ENCODE assay signal across 24 cellular contexts in genomic region chr3:110454066-110454465, GRCh38.
DNase-seq lines count a peak whose midpoint lies in the region; ATAC-seq, FAIRE-seq and TF ChIP-seq lines count a peak whose summit lies in the region.
"Had no signal": no experiment of that assay in that cellular context is flagged by ENCODE, and none has a peak within 500 bp of the region (broad histone marks: within the 10 kb centered on the region; RNA-seq: fewer than 3 reads in every experiment).

No MANE protein-coding gene starts in this region.

- H3K36me3 ChIP-seq in adipocyte (ENCODE audit: control insufficient read depth, insufficient read depth, low read length, severe bottlenecking) (no peaks in the 10 kb centered on the region), endothelial cell of umbilical vein (ENCODE audit: control insufficient read depth in 2 of 2, extremely low read depth in 1 of 2, insufficient read depth in 2 of 2, low read length in 2 of 2) (no peaks in the 10 kb centered on the region), suprapubic skin (no peaks in the 10 kb centered on the region)
- H3K36me3 ChIP-seq: BE2C; BLaER1 treated with 17β-estradiol and CSF1 and Interleukin-3, amounts not matched to agents 10 nM and 100 nM; HAP-1 had no signal

- H3K9me3 Mint-ChIP-seq in activated T-cell treated with anti-CD3 and anti-CD28 coated beads, Interleukin-2, amount 50 U/mL, for 72 hours: peaks cover 0 to 6% of the 10 kb centered on the region in 2 donors
- H3K9me3 Mint-ChIP-seq: CD8-positive, alpha-beta memory T cell had no signal

- no TSS peak for BruUV-seq in endothelial cell of umbilical vein (replicated peaks; lab: Mats Ljungman, UMichigan)

- no peak for TF ChIP-seq CTCF in AG04450 (IDR thresholded peaks at IDR 0.05; ENCODE audit: low read depth, low read length)
- TF ChIP-seq CTCF in endothelial cell of umbilical vein (IDR thresholded peaks at IDR 0.05; ENCODE audit: extremely low read depth in 1 of 2, insufficient read depth in 1 of 2, low read depth in 1 of 2, low read length in 2 of 2): no peak
- TF ChIP-seq CTCF in suprapubic skin (IDR thresholded peaks at IDR 0.05): no peak

- TF ChIP-seq EP300 in suprapubic skin (IDR thresholded peaks at IDR 0.05): no peak

- no peak overlapping the region for H3K4me2 ChIP-seq in endothelial cell of umbilical vein (ENCODE audit: insufficient read depth, low read length)
- H3K4me2 ChIP-seq: BLaER1 treated with 17β-estradiol and CSF1 and Interleukin-3, amounts not matched to agents 10 nM and 100 nM had no signal

- TF ChIP-seq POLR2A in endothelial cell of umbilical vein (IDR thresholded peaks at IDR 0.05; ENCODE audit: low read depth, low read length) (no peak), suprapubic skin (IDR thresholded peaks at IDR 0.05) (no peak)

- no peaks in the 10 kb centered on the region for H3K4me1 ChIP-seq in adipocyte (ENCODE audit: control insufficient read depth, insufficient read depth, low read length)
- no peaks in the 10 kb centered on the region for H3K4me1 ChIP-seq in endothelial cell of umbilical vein (ENCODE audit: control insufficient read depth, extremely low read depth, insufficient read depth, low read length)
- H3K4me1 ChIP-seq in suprapubic skin: no peaks in the 10 kb centered on the region
- H3K4me1 ChIP-seq in right cardiac atrium (ENCODE audit: control insufficient read depth, insufficient read depth, low read length): no peaks in the 10 kb centered on the region
- H3K4me1 ChIP-seq: BE2C; BLaER1 treated with 17β-estradiol and CSF1 and Interleukin-3, amounts not matched to agents 10 nM and 100 nM; HAP-1 had no signal

- no peak overlapping the region for H3K27ac Mint-ChIP-seq in activated T-cell treated with anti-CD3 and anti-CD28 coated beads, Interleukin-2, amount 50 U/mL, for 72 hours
- H3K27ac Mint-ChIP-seq: CD14-positive monocyte; CD4-positive, alpha-beta T cell; CD8-positive, alpha-beta memory T cell; HFFc6 had no signal

- no peak overlapping the region for H3K4me3 Mint-ChIP-seq in activated T-cell treated with anti-CD3 and anti-CD28 coated beads, Interleukin-2, amount 50 U/mL, for 72 hours
- H3K4me3 Mint-ChIP-seq: CD14-positive monocyte; CD4-positive, alpha-beta T cell; CD8-positive, alpha-beta memory T cell; HFFc6 had no signal

- no peaks in the 10 kb centered on the region for H3K36me3 Mint-ChIP-seq in activated T-cell treated with anti-CD3 and anti-CD28 coated beads, Interleukin-2, amount 50 U/mL, for 72 hours (ENCODE audit: insufficient read depth in 2 of 2)
- H3K36me3 Mint-ChIP-seq: CD14-positive monocyte had no signal

- no peak for FAIRE-seq in endothelial cell of umbilical vein (lab: Jason Lieb, UNC)
- FAIRE-seq: GM12878, H54 had no signal

- POLR2A ChIA-PET in AG04450 (lab: Yijun Ruan, JAX): no interaction called here
- POLR2A ChIA-PET in endothelial cell of umbilical vein (lab: Charles Lee): no interaction called here

- no peak overlapping the region for H2AFZ ChIP-seq in endothelial cell of umbilical vein (ENCODE audit: low read depth, low read length)

- peaks cover 4% of the 10 kb centered on the region; the same call in 1 of the 2 replicates for H3K9me3 ChIP-seq in AG04450 (ENCODE audit: control insufficient read depth, insufficient read depth, low read length)
- peaks cover 3% of the 10 kb centered on the region for H3K9me3 ChIP-seq in adipocyte (ENCODE audit: control insufficient read depth, low read length)
- H3K9me3 ChIP-seq in endothelial cell of umbilical vein (replicated peaks; ENCODE audit: control insufficient read depth, insufficient read depth, low read length): no peaks in the 10 kb centered on the region
- H3K9me3 ChIP-seq in suprapubic skin: no peaks in the 10 kb centered on the region
- no peaks in the 10 kb centered on the region for H3K9me3 ChIP-seq in right cardiac atrium (ENCODE audit: control insufficient read depth, low read length)
- H3K9me3 ChIP-seq: BE2C, HAP-1 had no signal

- H3K9me1 ChIP-seq in endothelial cell of umbilical vein (replicated peaks; ENCODE audit: control insufficient read depth, extremely low read depth, insufficient read depth, low read length): no peaks in the 10 kb centered on the region

- DNase-seq in AG04450 (ENCODE audit: low read depth, low spot score) (peak; percentile 1), adipocyte (ENCODE audit: low read depth) (peak; percentile 27), endothelial cell of umbilical vein (ENCODE audit: low read depth, low spot score) (peak; percentile 14), iris pigment epithelial cell (ENCODE audit: low read depth) (peak; percentile 63), suprapubic skin (ENCODE audit: low spot score in 2 of 2) (no peak), right cardiac atrium (no peak)
- DNase-seq in activated T-cell treated with anti-CD3 and anti-CD28 coated beads, Interleukin-2, amount 50 U/mL, for 72 hours: no peak
- DNase-seq: AML-193; BE2C; Calu3; CD4-positive, alpha-beta T cell; CD8-positive, alpha-beta memory T cell; DMS153; DND-41; EL; GDM1; GOT3; HFFc6 had no signal

- H3K9ac ChIP-seq in adipocyte (ENCODE audit: low read length) (no peak overlapping the region), endothelial cell of umbilical vein (replicated peaks; ENCODE audit: extremely low read depth, insufficient read depth, low read length) (no peak overlapping the region)
- H3K9ac ChIP-seq: BLaER1 treated with 17β-estradiol and CSF1 and Interleukin-3, amounts not matched to agents 10 nM and 100 nM had no signal

- no peaks in the 10 kb centered on the region for H4K20me1 ChIP-seq in endothelial cell of umbilical vein (replicated peaks; ENCODE audit: control insufficient read depth, extremely low read depth, insufficient read depth, low read length)
- H4K20me1 ChIP-seq: BLaER1 treated with 17β-estradiol and CSF1 and Interleukin-3, amounts not matched to agents 10 nM and 100 nM had no signal

- no peak overlapping the region for H3K27ac ChIP-seq in AG04450 (ENCODE audit: low read depth, low read length)
- H3K27ac ChIP-seq in endothelial cell of umbilical vein (ENCODE audit: insufficient read depth, low read depth, low read length): no peak overlapping the region
- no peak overlapping the region for H3K27ac ChIP-seq in suprapubic skin
- H3K27ac ChIP-seq in right cardiac atrium (ENCODE audit: low read length): no peak overlapping the region
- H3K27ac ChIP-seq: BLaER1 treated with 17β-estradiol and CSF1 and Interleukin-3, amounts not matched to agents 10 nM and 100 nM had no signal

- H3K4me3 ChIP-seq in AG04450 (ENCODE audit: low read depth, low read length) (no peak overlapping the region), adipocyte (ENCODE audit: low read length) (no peak overlapping the region), endothelial cell of umbilical vein (replicated peaks in 1 of 3; ENCODE audit: insufficient read depth in 1 of 3, low read depth in 1 of 3, low read length in 3 of 3) (no peak overlapping the region), suprapubic skin (no peak overlapping the region), right cardiac atrium (ENCODE audit: low read length) (no peak overlapping the region)
- H3K4me3 ChIP-seq: BLaER1 treated with 17β-estradiol and CSF1 and Interleukin-3, amounts not matched to agents 10 nM and 100 nM; GM12878; HAP-1 had no signal

- intact Hi-C loops in endothelial cell of umbilical vein (cut with micrococcal nuclease): no loop called here
- intact Hi-C loops in right cardiac atrium (cut with DNase I): no loop called here

- dilution Hi-C loops in endothelial cell of umbilical vein (cut with MboI; ENCODE audit: extremely low pct_ligation_motif_present, low sequenced_read_pairs): no loop called here

- WGBS in suprapubic skin: 90% methylated on average over 4 of the region's 4 CpGs
- 85% methylated on average over 4 of the region's 4 CpGs for WGBS in right cardiac atrium

- H3K27me3 ChIP-seq in AG04450 (ENCODE audit: control insufficient read depth, insufficient read depth, low read length) (no peaks in the 10 kb centered on the region), adipocyte (replicated peaks; ENCODE audit: control insufficient read depth, insufficient read depth, low read length) (no peaks in the 10 kb centered on the region), endothelial cell of umbilical vein (ENCODE audit: control insufficient read depth in 2 of 2, insufficient read depth in 2 of 2, low read length in 2 of 2) (no peaks in the 10 kb centered on the region), suprapubic skin (no peaks in the 10 kb centered on the region), right cardiac atrium (ENCODE audit: control insufficient read depth, insufficient read depth) (no peaks in the 10 kb centered on the region)
- H3K27me3 ChIP-seq: BE2C; BLaER1 treated with 17β-estradiol and CSF1 and Interleukin-3, amounts not matched to agents 10 nM and 100 nM had no signal

- CTCF ChIA-PET in AG04450 (lab: Charles Lee) (no interaction called here), endothelial cell of umbilical vein (lab: Charles Lee) (no interaction called here)

- H3K79me2 ChIP-seq in endothelial cell of umbilical vein (ENCODE audit: control insufficient read depth, insufficient read depth, low read length): no peaks in the 10 kb centered on the region

- H3K4me1 Mint-ChIP-seq in activated T-cell treated with anti-CD3 and anti-CD28 coated beads, Interleukin-2, amount 50 U/mL, for 72 hours (ENCODE audit: low read depth): no peaks in the 10 kb centered on the region
- H3K4me1 Mint-ChIP-seq: CD14-positive monocyte; CD8-positive, alpha-beta memory T cell had no signal

- H3K27me3 Mint-ChIP-seq in activated T-cell treated with anti-CD3 and anti-CD28 coated beads, Interleukin-2, amount 50 U/mL, for 72 hours (ENCODE audit: low read depth): no peaks in the 10 kb centered on the region
- H3K27me3 Mint-ChIP-seq: CD4-positive, alpha-beta T cell; CD8-positive, alpha-beta memory T cell had no signal

- ATAC-seq in activated T-cell treated with anti-CD3 and anti-CD28 coated beads, Interleukin-2, amount 50 U/mL, for 72 hours (replicated peaks in 1 of 2): no peak
- no peak for ATAC-seq in right cardiac atrium
- ATAC-seq in GM18520 (IDR thresholded peaks at IDR 0.05; ENCODE audit: unreplicated experiment): no peak
- ATAC-seq: GM12878 had no signal

TF ChIP-seq in endothelial cell of umbilical vein, 7 proteins besides CTCF, POLR2A, EP300 and RAD21:
- TF ChIP-seq POLR2AphosphoS5 (IDR thresholded peaks at IDR 0.05; ENCODE audit: insufficient read depth, low read depth, low read length) (no peak), GATA2 (IDR thresholded peaks at IDR 0.05; ENCODE audit: insufficient read depth, insufficient read length, low read depth, low read length) (no peak), MAX (IDR thresholded peaks at IDR 0.05; ENCODE audit: insufficient read depth, insufficient read length) (no peak), FOS (IDR thresholded peaks at IDR 0.05; ENCODE audit: borderline replicate concordance, insufficient read depth, low read length) (no peak), MYC (IDR thresholded peaks at IDR 0.05; ENCODE audit: low read depth, low read length) (no peak), JUN (IDR thresholded peaks at IDR 0.05; ENCODE audit: borderline replicate concordance, insufficient read depth, insufficient read length, low read depth) (no peak), EZH2 (IDR thresholded peaks at IDR 0.05; ENCODE audit: borderline replicate concordance, low read depth, low read length, severe bottlenecking) (no peak)

Comparison
In these comparisons a context has a peak if more than half of its experiments do, and no peak if none do; other contexts are left out.
1. DNase-seq: peak in AG04450 (single experiment), adipocyte (single experiment), endothelial cell of umbilical vein (single experiment) and iris pigment epithelial cell (single experiment); none in suprapubic skin (0 of 2), activated T-cell treated with anti-CD3 and anti-CD28 coated beads, Interleukin-2, amount 50 U/mL, for 72 hours (0 of 2) and right cardiac atrium (0 of 3).